14 cellular contexts compared by ENCODE assay signal in the genomic region with DNA sequence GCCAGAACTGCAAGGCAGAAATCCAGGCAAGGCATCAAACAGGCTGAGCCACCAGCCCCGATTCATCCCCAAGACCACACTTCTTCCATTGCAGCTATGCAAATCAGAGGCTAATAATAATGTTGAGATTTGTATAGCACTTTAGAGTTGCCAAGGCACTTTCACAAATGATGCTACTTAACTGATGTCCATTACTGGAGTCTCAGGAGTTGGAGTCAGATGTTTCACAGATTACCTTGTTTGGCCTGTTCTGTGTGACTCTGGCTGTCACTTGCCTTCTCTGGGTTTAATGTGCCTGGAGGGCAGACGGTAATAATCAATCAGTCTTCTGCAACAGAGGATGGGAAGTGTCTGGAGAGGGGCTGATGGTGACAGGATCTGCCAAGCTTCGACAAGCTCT. TPM values are rescaled to one million over a fixed set of nuclear protein-coding genes. Genes with fewer than 3 reads are reported as not detected.
DNase-seq lines count a peak whose midpoint lies in the region; ATAC-seq and TF ChIP-seq lines count a peak whose summit lies in the region.
"Had no signal": no experiment of that assay in that cellular context is flagged by ENCODE, and none has a peak within 500 bp of the region (broad histone marks: within the 10 kb centered on the region; RNA-seq: fewer than 3 reads in every experiment).

No MANE protein-coding gene starts in this region.

- TF ChIP-seq POLR2A in heart left ventricle (IDR thresholded peaks at IDR 0.05) (no peak), gastroesophageal sphincter (IDR thresholded peaks at IDR 0.05) (no peak), thyroid gland (IDR thresholded peaks at IDR 0.05) (no peak), spleen (IDR thresholded peaks at IDR 0.05) (no peak)

- H3K9me3 ChIP-seq in heart left ventricle (no peaks in the 10 kb centered on the region), gastroesophageal sphincter (no peaks in the 10 kb centered on the region), stomach smooth muscle (ENCODE audit: control insufficient read depth in 2 of 2, low read length in 2 of 2) (no peaks in the 10 kb centered on the region), thyroid gland (no peaks in the 10 kb centered on the region), spleen (no peaks in the 10 kb centered on the region)
- H3K9me3 ChIP-seq: lower lobe of right lung had no signal

- intact Hi-C loops in heart left ventricle (cut with DNase I): loop anchor here in 5 of 10 donors (1.0 to 10.0 kb wide), 3 partner anchors 46 to 51 kb away; a partner anchor contains a TSS
- intact Hi-C loops in Right ventricle myocardium inferior (cut with DNase I): no loop called here
- intact Hi-C loops in thyroid gland (cut with DNase I): no loop called here
- intact Hi-C loops in spleen (cut with DNase I; ENCODE audit: low total_unique reads): no loop called here

- H3K27me3 ChIP-seq in heart left ventricle (no peaks in the 10 kb centered on the region), gastroesophageal sphincter (no peaks in the 10 kb centered on the region), stomach smooth muscle (ENCODE audit: control insufficient read depth in 1 of 2, insufficient read depth in 2 of 2, low read length in 2 of 2) (no peaks in the 10 kb centered on the region), thyroid gland (no peaks in the 10 kb centered on the region), spleen (replicated peaks in 1 of 7) (no peaks in the 10 kb centered on the region)

- H3K4me3 ChIP-seq in heart left ventricle: no peak overlapping the region
- H3K4me3 ChIP-seq in gastroesophageal sphincter: no peak overlapping the region
- peak overlapping the region; percentile 17 to 35 for H3K4me3 ChIP-seq in stomach smooth muscle (ENCODE audit: low read length in 2 of 2)
- no peak overlapping the region for H3K4me3 ChIP-seq in thyroid gland (replicated peaks in 1 of 3)
- no peak overlapping the region for H3K4me3 ChIP-seq in spleen
- H3K4me3 ChIP-seq: lower lobe of right lung had no signal

- ATAC-seq in heart left ventricle (no peak), Right ventricle myocardium inferior (no peak), GM18867 (IDR thresholded peaks at IDR 0.05; ENCODE audit: unreplicated experiment) (peak; percentile 30), gastroesophageal sphincter (no peak)
- ATAC-seq: activated T-cell treated with anti-CD3 and anti-CD28 coated beads, Interleukin-2, amount 50 U/mL, for 4 hours; lower lobe of right lung; Panc1 had no signal

- TF ChIP-seq EP300 in gastroesophageal sphincter (IDR thresholded peaks at IDR 0.05): no peak

- no peak for DNase-seq in heart left ventricle
- no peak for DNase-seq in Right ventricle myocardium inferior (ENCODE audit: missing footprints)
- DNase-seq in NCI-H82 treated with DMSO at 0.1 percent for 48 hours (lab: John Stamatoyannopoulos, UW; ENCODE audit: unreplicated experiment): no peak
- DNase-seq in thyroid gland: no peak
- DNase-seq in spleen: no peak
- DNase-seq: activated T-cell treated with anti-CD3 and anti-CD28 coated beads, Interleukin-2, amount 50 U/mL, for 4 hours; foreskin fibroblast; lower lobe of right lung; NCI-H1694 treated with DMSO at 0.1 percent for 48 hours; NCI-H524 treated with DMSO at 0.1 percent for 48 hours had no signal

- peak overlapping the region in 1 of 2 donors; percentile 51 for H3K9ac ChIP-seq in stomach smooth muscle (ENCODE audit: low read length in 2 of 2)

- H3K4me1 ChIP-seq in heart left ventricle: peaks cover 11 to 92% (median 73%) of the 10 kb centered on the region in 12 donors
- peaks cover 2 to 71% (median 17%) of the 10 kb centered on the region in 3 donors for H3K4me1 ChIP-seq in gastroesophageal sphincter
- H3K4me1 ChIP-seq in stomach smooth muscle (ENCODE audit: control insufficient read depth, insufficient read depth, low read length): peaks cover 61% of the 10 kb centered on the region
- H3K4me1 ChIP-seq in thyroid gland: no peaks in the 10 kb centered on the region
- peaks cover 13 to 97% (median 50%) of the 10 kb centered on the region in 6 donors for H3K4me1 ChIP-seq in spleen

- peak overlapping the region; percentile 70 to 89 (median 84) for H3K27ac ChIP-seq in heart left ventricle
- peak overlapping the region; percentile 58 to 77 (median 72) for H3K27ac ChIP-seq in gastroesophageal sphincter
- peak overlapping the region; percentile 84 for H3K27ac ChIP-seq in stomach smooth muscle (ENCODE audit: low read length)
- no peak overlapping the region for H3K27ac ChIP-seq in thyroid gland
- H3K27ac ChIP-seq in spleen: peak overlapping the region in 3 of 8 donors; percentile 53 to 64 (median 55)
- H3K27ac ChIP-seq: lower lobe of right lung had no signal

- TF ChIP-seq CTCF in heart left ventricle (IDR thresholded peaks at IDR 0.05) (no peak), gastroesophageal sphincter (IDR thresholded peaks at IDR 0.05) (no peak), thyroid gland (IDR thresholded peaks at IDR 0.05) (no peak), spleen (IDR thresholded peaks at IDR 0.05 in 8 of 11, conservative IDR thresholded peaks at IDR 0.05 in 3 of 11) (no peak)

- H3K36me3 ChIP-seq in heart left ventricle (peaks cover 0 to 49% (median under 1%) of the 10 kb centered on the region in 9 donors), gastroesophageal sphincter (no peaks in the 10 kb centered on the region), stomach smooth muscle (ENCODE audit: control insufficient read depth in 2 of 2, insufficient read depth in 2 of 2, low read length in 2 of 2) (no peaks in the 10 kb centered on the region), thyroid gland (no peaks in the 10 kb centered on the region), spleen (peaks cover 0 to 100% (median 45%) of the 10 kb centered on the region in 6 donors)

- WGBS in heart left ventricle, 4 donors: 29 to 39% (median 32%) methylated on average over 3 of the region's 3 CpGs
- 80% methylated on average over 1 of the region's 3 CpGs; no CpG with 5 or more reads in 1 of the 2 donors for WGBS in gastroesophageal sphincter (ENCODE audit: low coverage in 1 of 2), 2 donors
- 65 to 72% methylated on average over 3 of the region's 3 CpGs for WGBS in thyroid gland, 2 donors
- 76 to 85% (median 78%) methylated on average over 3 of the region's 3 CpGs for WGBS in spleen, 5 donors

RNA-seq across cellular contexts. Expression of a gene that starts 40.8 kb away (rescaled TPM):
- total RNA-seq in heart left ventricle: 10 to 100 TPM; 21.2 to 56.3 (median 29.7) TPM
- 10 to 100 TPM in 1 of 2 donors, 1 to 10 TPM in 1; 7.0 to 29.4 TPM for polyA plus RNA-seq in heart left ventricle
- total RNA-seq in Right ventricle myocardium inferior: 47.9 TPM
- 100 to 1,000 TPM in 1 of 4 donors, 10 to 100 TPM in 3; 83.7 to 127 (median 95.8) TPM for total RNA-seq in gastroesophageal sphincter
- total RNA-seq in thyroid gland: 10 to 100 TPM; 52.6 to 90.2 (median 61.8) TPM
- total RNA-seq in spleen: 10 to 100 TPM; 43.0 to 65.8 (median 59.8) TPM
- polyA plus RNA-seq in spleen: 10 to 100 TPM; 12.0 to 20.4 (median 17.5) TPM

RNA-seq across cellular contexts. Expression of a gene that starts 51.0 kb away (rescaled TPM):
- total RNA-seq in heart left ventricle: 10 to 100 TPM; 25.0 to 51.5 (median 38.1) TPM
- polyA plus RNA-seq in heart left ventricle: 10 to 100 TPM; 14.1 to 14.2 TPM
- 41.6 TPM for total RNA-seq in Right ventricle myocardium inferior
- total RNA-seq in gastroesophageal sphincter: 10 to 100 TPM; 14.5 to 20.6 (median 17.3) TPM
- total RNA-seq in thyroid gland: 10 to 100 TPM in 2 of 4 donors, 1 to 10 TPM in 2; 7.1 to 14.2 (median 10.8) TPM
- total RNA-seq in spleen: 100 to 1,000 TPM in 5 of 7 donors, 10 to 100 TPM in 2; 91.9 to 144 (median 124) TPM
- 100 to 1,000 TPM in 1 of 3 donors, 10 to 100 TPM in 2; 58.9 to 103 (median 87.2) TPM for polyA plus RNA-seq in spleen

Comparison
In these comparisons a context has a peak if more than half of its experiments do, and no peak if none do; other contexts are left out.
1. H3K27ac ChIP-seq: peak in heart left ventricle (12 of 12), gastroesophageal sphincter (4 of 4) and stomach smooth muscle (single experiment); none in thyroid gland (0 of 3).
2. H3K4me3 ChIP-seq: peak in stomach smooth muscle (2 of 2); none in heart left ventricle (0 of 12), gastroesophageal sphincter (0 of 2), thyroid gland (0 of 3) and spleen (0 of 8).